Comparison of ENCODE assay signal across 8 cellular contexts in genomic region chr7:103343332-103343731, GRCh38. TPM values are rescaled to one million over a fixed set of nuclear protein-coding genes. Genes with fewer than 3 reads are reported as not detected.
DNase-seq lines count a peak whose midpoint lies in the region; ATAC-seq and TF ChIP-seq lines count a peak whose summit lies in the region.

No MANE protein-coding gene starts in this region.

- no peak for TF ChIP-seq POLR2A in uterus (IDR thresholded peaks at IDR 0.05)

- DNase-seq in stimulated activated naive CD8-positive, alpha-beta T cell treated with anti-CD3 and anti-CD28 coated beads, Interleukin-15, Interleukin-2, amounts not matched to agents 100 U/mL and 50 U/mL, for 24 hours: no peak
- DNase-seq in MCF 10A (ENCODE audit: unreplicated experiment) (peak; percentile 1), uterus (no peak), NCI-H2196 (lab: John Stamatoyannopoulos, UW; ENCODE audit: unreplicated experiment) (no peak), iPS-NIHi11 (ENCODE audit: low spot score) (no peak)

- peak overlapping the region; percentile 87 to 97 for H3K9ac ChIP-seq in mucosa of rectum (ENCODE audit: low read depth in 1 of 2, low read length in 2 of 2)

- POLR2A ChIA-PET in MCF 10A (lab: Yijun Ruan, JAX): interaction anchor here (0.8 to 2.1 kb wide), 4 partner anchors 31 to 194 kb away, joined by 3 to 7 read pairs (median 4); partner anchors contain the start of gene NAPEPLD

- H3K36me3 Mint-ChIP-seq in stimulated activated naive CD8-positive, alpha-beta T cell treated with anti-CD3 and anti-CD28 coated beads, Interleukin-15, Interleukin-2, amounts not matched to agents 100 ng/mL and 50 ng/mL, for 24 hours (ENCODE audit: low read depth): peaks cover 34% of the 10 kb centered on the region
- H3K36me3 Mint-ChIP-seq in MCF 10A (ENCODE audit: insufficient read depth, unreplicated experiment): peaks cover 36% of the 10 kb centered on the region

- CTCF ChIA-PET in MCF 10A (lab: Yijun Ruan, JAX): interaction anchor here (1.4 kb wide), 1 partner anchor 46 kb away, joined by 6 read pairs; the partner anchor contains the start of gene PMPCB

- TF ChIP-seq CTCF in MCF 10A (IDR thresholded peaks at IDR 0.05; ENCODE audit: unreplicated experiment) (no peak), uterus (IDR thresholded peaks at IDR 0.05) (no peak)

- H3K27ac ChIP-seq in mucosa of rectum (ENCODE audit: low read depth in 2 of 2, low read length in 2 of 2) (no peak overlapping the region), uterus (no peak overlapping the region)

- H3K27me3 Mint-ChIP-seq in stimulated activated naive CD8-positive, alpha-beta T cell treated with anti-CD3 and anti-CD28 coated beads, Interleukin-15, Interleukin-2, amounts not matched to agents 100 ng/mL and 50 ng/mL, for 24 hours: no peaks in the 10 kb centered on the region
- no peaks in the 10 kb centered on the region for H3K27me3 Mint-ChIP-seq in MCF 10A (ENCODE audit: insufficient read depth, unreplicated experiment)

- H3K36me3 ChIP-seq in mucosa of rectum (ENCODE audit: control insufficient read depth in 2 of 2, insufficient read depth in 2 of 2, low read length in 2 of 2) (peaks cover 14 to 22% of the 10 kb centered on the region in 2 donors), uterus (no peaks in the 10 kb centered on the region)

- H3K9me3 ChIP-seq in mucosa of rectum (ENCODE audit: control insufficient read depth in 2 of 2, low read length in 2 of 2): no peaks in the 10 kb centered on the region
- no peaks in the 10 kb centered on the region for H3K9me3 ChIP-seq in uterus

- peaks cover 75% of the 10 kb centered on the region for H3K4me1 Mint-ChIP-seq in stimulated activated naive CD8-positive, alpha-beta T cell treated with anti-CD3 and anti-CD28 coated beads, Interleukin-15, Interleukin-2, amounts not matched to agents 100 ng/mL and 50 ng/mL, for 24 hours (ENCODE audit: low read depth)
- peaks cover 13% of the 10 kb centered on the region for H3K4me1 Mint-ChIP-seq in MCF 10A (ENCODE audit: insufficient read depth, unreplicated experiment)

- H3K27ac Mint-ChIP-seq in stimulated activated naive CD8-positive, alpha-beta T cell treated with anti-CD3 and anti-CD28 coated beads, Interleukin-15, Interleukin-2, amounts not matched to agents 100 ng/mL and 50 ng/mL, for 24 hours: peak overlapping the region; percentile 99
- H3K27ac Mint-ChIP-seq in MCF 10A (ENCODE audit: low read depth, unreplicated experiment): peak overlapping the region; percentile 96

- H3K9me3 Mint-ChIP-seq in stimulated activated naive CD8-positive, alpha-beta T cell treated with anti-CD3 and anti-CD28 coated beads, Interleukin-15, Interleukin-2, amounts not matched to agents 100 ng/mL and 50 ng/mL, for 24 hours: no peaks in the 10 kb centered on the region
- no peaks in the 10 kb centered on the region for H3K9me3 Mint-ChIP-seq in MCF 10A (ENCODE audit: unreplicated experiment)

- BruUV-seq in MCF 10A (replicated peaks; lab: Mats Ljungman, UMichigan): no TSS peak

- intact Hi-C loops in MCF 10A (cut with micrococcal nuclease) (loop anchor here (10.0 kb wide), 1 partner anchor 49 kb away; the partner anchor contains the start of gene PMPCB), uterus (cut with DNase I; ENCODE audit: low total_unique reads) (no loop called here)

- H3K27me3 ChIP-seq in mucosa of rectum (ENCODE audit: control insufficient read depth in 2 of 2, insufficient read depth in 2 of 2, low read length in 2 of 2): no peaks in the 10 kb centered on the region
- no peaks in the 10 kb centered on the region for H3K27me3 ChIP-seq in uterus

- peak overlapping the region; percentile 94 to 99 for H3K4me3 ChIP-seq in mucosa of rectum (ENCODE audit: low read length in 2 of 2)
- peak overlapping the region in 1 of 2 donors; percentile 84 for H3K4me3 ChIP-seq in uterus

- H3K4me3 Mint-ChIP-seq in stimulated activated naive CD8-positive, alpha-beta T cell treated with anti-CD3 and anti-CD28 coated beads, Interleukin-15, Interleukin-2, amounts not matched to agents 100 ng/mL and 50 ng/mL, for 24 hours: peak overlapping the region; percentile 97
- H3K4me3 Mint-ChIP-seq in MCF 10A (ENCODE audit: unreplicated experiment): peak overlapping the region; percentile 88

- H3K4me1 ChIP-seq in mucosa of rectum (ENCODE audit: control insufficient read depth in 2 of 2, insufficient read depth in 2 of 2, low read length in 2 of 2): peaks cover 16 to 23% of the 10 kb centered on the region in 2 donors
- peaks cover 0 to 4% of the 10 kb centered on the region in 2 donors for H3K4me1 ChIP-seq in uterus

- no peak for ATAC-seq in stimulated activated naive CD8-positive, alpha-beta T cell treated with anti-CD3 and anti-CD28 coated beads, Interleukin-15, Interleukin-2, amounts not matched to agents 100 U/mL and 50 U/mL, for 24 hours
- ATAC-seq in GM21825 (IDR thresholded peaks at IDR 0.05; ENCODE audit: unreplicated experiment): no peak

RNA-seq across cellular contexts. Expression of gene DNAJC2, which starts 1.2 kb away (rescaled TPM):
- 37.1 and 58.2 TPM in 2 replicates for total RNA-seq in MCF 10A (2022)
- 10 to 100 TPM in 2 of 4 donors, 1 to 10 TPM in 2; 2.6 to 27.9 (median 15.9) TPM for total RNA-seq in uterus

RNA-seq across cellular contexts. Expression of gene PSMC2, which starts 4.1 kb away (rescaled TPM):
- total RNA-seq in MCF 10A (2022) (98.3 and 98.8 TPM in 2 replicates), uterus (100 to 1,000 TPM in 1 of 4 donors, 10 to 100 TPM in 3; 30.0 to 128 (median 79.8) TPM)

RNA-seq across cellular contexts. Expression of gene PMPCB, which starts 46.1 kb away (rescaled TPM):
- total RNA-seq in MCF 10A (2022): 64.9 and 73.9 TPM in 2 replicates
- total RNA-seq in uterus: 10 to 100 TPM; 29.2 to 85.7 (median 45.6) TPM
